ENCODE assay signal across 12 cellular contexts in genomic region chr1:235063068-235063765, GRCh38.
DNase-seq lines count a peak whose midpoint lies in the region; ATAC-seq and TF ChIP-seq lines count a peak whose summit lies in the region.
"Had no signal": no experiment of that assay in that cellular context is flagged by ENCODE, and none has a peak within 500 bp of the region (broad histone marks: within the 10 kb centered on the region; RNA-seq: fewer than 3 reads in every experiment).

No MANE protein-coding gene starts in this region.

- H3K4me3 Mint-ChIP-seq in activated CD4-positive, alpha-beta T cell treated with anti-CD3 and anti-CD28 coated beads, Interleukin-2, amount 10 ng/mL, durations not matched to agents 7 days and 5 days = peak overlapping the region; percentile 2
- no peak overlapping the region for H3K4me3 Mint-ChIP-seq in stimulated activated naive CD8-positive, alpha-beta T cell treated with anti-CD3 and anti-CD28 coated beads, Interleukin-15, amount 100 ng/mL, for 72 hours

- POLR2A ChIA-PET in activated CD4-positive, alpha-beta T cell treated with anti-CD3 and anti-CD28 coated beads, Interleukin-2, amount 10 ng/mL, durations not matched to agents 7 days and 5 days (lab: Charles Lee) = no interaction called here

- 61 to 62% methylated on average over 9 of the region's 9 CpGs for WGBS in esophagus squamous epithelium, 2 donors

- no peak overlapping the region for H3K4me3 ChIP-seq in esophagus squamous epithelium
- H3K4me3 ChIP-seq: mucosa of descending colon had no signal

- H3K9me3 ChIP-seq in esophagus squamous epithelium = no peaks in the 10 kb centered on the region
- H3K9me3 ChIP-seq: mucosa of descending colon had no signal

- intact Hi-C loops in esophagus squamous epithelium (cut with DNase I) = no loop called here

- TF ChIP-seq CTCF in esophagus squamous epithelium (IDR thresholded peaks at IDR 0.05) = no peak

- H3K4me1 ChIP-seq in esophagus squamous epithelium = peaks cover 28 to 63% (median 36%) of the 10 kb centered on the region in 3 donors

- no peaks in the 10 kb centered on the region for H3K9me3 Mint-ChIP-seq in activated CD4-positive, alpha-beta T cell treated with anti-CD3 and anti-CD28 coated beads, Interleukin-2, amount 10 ng/mL, durations not matched to agents 7 days and 5 days
- no peaks in the 10 kb centered on the region for H3K9me3 Mint-ChIP-seq in stimulated activated naive CD8-positive, alpha-beta T cell treated with anti-CD3 and anti-CD28 coated beads, Interleukin-15, amount 100 ng/mL, for 72 hours

- H3K27me3 Mint-ChIP-seq in activated CD4-positive, alpha-beta T cell treated with anti-CD3 and anti-CD28 coated beads, Interleukin-2, amount 10 ng/mL, durations not matched to agents 7 days and 5 days = no peaks in the 10 kb centered on the region
- H3K27me3 Mint-ChIP-seq in stimulated activated naive CD8-positive, alpha-beta T cell treated with anti-CD3 and anti-CD28 coated beads, Interleukin-15, amount 100 ng/mL, for 72 hours = peaks cover 12% of the 10 kb centered on the region

- peaks cover 2% of the 10 kb centered on the region for H3K36me3 Mint-ChIP-seq in activated CD4-positive, alpha-beta T cell treated with anti-CD3 and anti-CD28 coated beads, Interleukin-2, amount 10 ng/mL, durations not matched to agents 7 days and 5 days (ENCODE audit: low read depth)

- H3K4me1 Mint-ChIP-seq in activated CD4-positive, alpha-beta T cell treated with anti-CD3 and anti-CD28 coated beads, Interleukin-2, amount 10 ng/mL, durations not matched to agents 7 days and 5 days = peaks cover 37% of the 10 kb centered on the region
- peaks cover 43% of the 10 kb centered on the region for H3K4me1 Mint-ChIP-seq in stimulated activated naive CD8-positive, alpha-beta T cell treated with anti-CD3 and anti-CD28 coated beads, Interleukin-15, amount 100 ng/mL, for 72 hours

- peak; percentile 59 for ATAC-seq in stimulated activated naive CD8-positive, alpha-beta T cell treated with anti-CD3 and anti-CD28 coated beads, Interleukin-15, amount 100 ng/mL, for 72 hours
- no peak for ATAC-seq in GM18505 (IDR thresholded peaks at IDR 0.05; ENCODE audit: unreplicated experiment)

- no peaks in the 10 kb centered on the region for H3K36me3 ChIP-seq in esophagus squamous epithelium

- peak overlapping the region; percentile 58 for H3K27ac Mint-ChIP-seq in activated CD4-positive, alpha-beta T cell treated with anti-CD3 and anti-CD28 coated beads, Interleukin-2, amount 10 ng/mL, durations not matched to agents 7 days and 5 days
- peak overlapping the region in 1 of 2 donors; percentile 75 for H3K27ac Mint-ChIP-seq in stimulated activated naive CD8-positive, alpha-beta T cell treated with anti-CD3 and anti-CD28 coated beads, Interleukin-15, amount 100 ng/mL, for 72 hours

- no peaks in the 10 kb centered on the region for H3K27me3 ChIP-seq in esophagus squamous epithelium

- peak; percentile 16 for DNase-seq in activated CD4-positive, alpha-beta T cell treated with anti-CD3 and anti-CD28 coated beads, Interleukin-2, amount 10 ng/mL, durations not matched to agents 7 days and 5 days
- no peak for DNase-seq in activated CD4-positive, alpha-beta T cell treated with anti-CD3 and anti-CD28 coated beads for 1 hour
- peak; percentile 85 for DNase-seq in RPMI8226
- DNase-seq in esophagus squamous epithelium (lab: John Stamatoyannopoulos, UW) = no peak
- no peak for DNase-seq in stimulated activated naive CD8-positive, alpha-beta T cell treated with anti-CD3 and anti-CD28 coated beads, Interleukin-15, amount 100 ng/mL, for 72 hours
- DNase-seq in NCI-H2227 (lab: John Stamatoyannopoulos, UW; ENCODE audit: unreplicated experiment) = no peak
- no peak for DNase-seq in EL
- DNase-seq: activated CD4-positive, CD25-positive, alpha-beta regulatory T cell treated with anti-CD3 and anti-CD28 coated beads, Interleukin-2, amount 50 U/mL, for 72 hours; foreskin melanocyte; NCI-H510A had no signal

- H3K27ac ChIP-seq in esophagus squamous epithelium = peak overlapping the region; percentile 60 to 84 (median 80)

- CTCF ChIA-PET in activated CD4-positive, alpha-beta T cell treated with anti-CD3 and anti-CD28 coated beads, Interleukin-2, amount 10 ng/mL, durations not matched to agents 7 days and 5 days (lab: Charles Lee) = interaction anchor here (0.8 to 1.8 kb wide), 4 partner anchors 11 to 21 kb away, joined by 3 read pairs; no protein-coding TSS in a partner anchor

- TF ChIP-seq POLR2A in esophagus squamous epithelium (IDR thresholded peaks at IDR 0.05) = no peak
- no peak for TF ChIP-seq POLR2A in GM18505 (IDR thresholded peaks at IDR 0.05; ENCODE audit: borderline replicate concordance, extremely low read depth, insufficient read depth, insufficient read length)

Comparison
In these comparisons a context has a peak if more than half of its experiments do, and no peak if none do; other contexts are left out.
1. DNase-seq: peak in activated CD4-positive, alpha-beta T cell treated with anti-CD3 and anti-CD28 coated beads, Interleukin-2, amount 10 ng/mL, durations not matched to agents 7 days and 5 days (single experiment) and RPMI8226 (single experiment); none in activated CD4-positive, alpha-beta T cell treated with anti-CD3 and anti-CD28 coated beads for 1 hour (single experiment), esophagus squamous epithelium (single experiment), stimulated activated naive CD8-positive, alpha-beta T cell treated with anti-CD3 and anti-CD28 coated beads, Interleukin-15, amount 100 ng/mL, for 72 hours (0 of 2), NCI-H2227 (single experiment) and EL (single experiment).